Comparison of ENCODE assay signal across 16 cellular contexts in the genomic region with DNA sequence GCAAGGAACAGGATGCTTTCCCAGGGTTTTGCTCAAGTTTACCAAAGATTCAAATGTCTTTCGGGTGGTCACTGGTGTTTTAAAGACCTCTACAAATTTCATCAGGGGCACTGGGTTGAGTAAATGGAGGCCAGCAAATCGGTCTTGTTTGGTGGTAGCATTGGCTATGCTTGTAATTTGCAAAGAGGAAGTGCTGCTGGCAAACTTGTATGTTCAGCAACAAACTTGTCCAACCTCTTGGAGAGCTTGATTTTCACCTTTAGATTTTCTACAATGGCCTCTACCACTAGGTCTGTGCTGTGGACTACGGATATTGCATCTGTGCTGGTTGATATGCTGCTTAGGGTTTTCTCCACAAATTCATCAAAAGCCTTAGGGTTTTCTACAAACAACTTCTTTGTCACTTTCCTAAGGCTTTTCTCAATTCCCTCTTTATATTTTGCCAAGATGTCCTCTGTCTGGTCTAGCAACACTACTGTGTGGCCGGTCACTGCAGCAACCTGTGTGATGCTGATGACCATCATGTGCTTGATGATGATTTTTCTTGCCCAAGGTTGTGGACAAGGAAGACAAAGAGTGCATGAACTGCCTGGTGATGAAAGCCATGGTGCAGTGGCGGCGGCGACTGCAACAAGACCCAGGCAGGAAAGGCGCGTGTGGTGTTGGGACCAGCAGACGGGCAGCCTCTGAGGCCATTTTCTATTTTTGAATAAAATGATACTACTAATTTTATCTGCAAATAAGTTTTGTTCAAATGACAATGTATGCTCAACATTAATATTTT. TPM values are rescaled to one million over a fixed set of nuclear protein-coding genes. Genes with fewer than 3 reads are reported as not detected.
DNase-seq lines count a peak whose midpoint lies in the region; ATAC-seq, FAIRE-seq and TF ChIP-seq lines count a peak whose summit lies in the region.
"Had no signal": no experiment of that assay in that cellular context is flagged by ENCODE, and none has a peak within 500 bp of the region (broad histone marks: within the 10 kb centered on the region; RNA-seq: fewer than 3 reads in every experiment).

No MANE protein-coding gene starts in this region.

- DNase-seq in A549 (ENCODE audit: low read depth in 1 of 2, low spot score in 1 of 2), result no peak
- DNase-seq in KBM-7, result peak; percentile 20
- DNase-seq in SK-MEL-5 (ENCODE audit: low read depth, low spot score), result peak; percentile 3
- DNase-seq in H1 (ENCODE audit: low read depth in 1 of 2, low spot score in 2 of 2), result no peak
- no peak for DNase-seq in kidney
- no peak for DNase-seq in activated naive CD4-positive, alpha-beta T cell (lab: John Stamatoyannopoulos, UW)
- DNase-seq in stomach, result no peak
- DNase-seq: 8988T; ACHN; C1 segment of cervical spinal cord; CD4-positive, alpha-beta memory T cell; DMS79; GM23248; H7; IMR-90 had no signal

- H3K36me3 ChIP-seq in H1 (ENCODE audit: control insufficient read depth in 2 of 4, insufficient read depth in 4 of 4, low read length in 3 of 4) (no peaks in the 10 kb centered on the region), kidney (ENCODE audit: control insufficient read depth in 1 of 2, insufficient read depth in 2 of 2, low read length in 2 of 2) (no peaks in the 10 kb centered on the region), stomach (no peaks in the 10 kb centered on the region)

- 91% methylated on average over 10 of the region's 10 CpGs for WGBS in A549 (ENCODE audit: missing lambda C conversion rate)
- 82% methylated on average over 10 of the region's 10 CpGs; no CpG with 5 or more reads in 1 of the 2 experiments for WGBS in H1 (ENCODE audit: extremely low coverage in 1 of 2, insufficient coverage in 1 of 2, insufficient read length in 1 of 2, insufficient replicate concordance in 2 of 2, low coverage in 1 of 2, low lambda C conversion rate in 2 of 2, missing lambda C conversion rate in 1 of 2), 2 experiments
- WGBS in stomach, 5 donors, result 92 to 98% (median 96%) methylated on average over 10 of the region's 10 CpGs

- H3K4me3 ChIP-seq in A549 (no peak overlapping the region), H1 (ENCODE audit: extremely low read depth in 1 of 4, insufficient read depth in 2 of 4, low read depth in 3 of 4, low read length in 4 of 4) (no peak overlapping the region), kidney (ENCODE audit: low read length in 2 of 2) (no peak overlapping the region), stomach (no peak overlapping the region)
- H3K4me3 ChIP-seq: GM23248 had no signal

- no peak for TF ChIP-seq EP300 in A549 (IDR thresholded peaks at IDR 0.05)
- TF ChIP-seq EP300 in H1 (IDR thresholded peaks at IDR 0.05; ENCODE audit: borderline replicate concordance in 1 of 2, low read depth in 2 of 2, low read length in 2 of 2), result no peak
- no peak for TF ChIP-seq EP300 in stomach (IDR thresholded peaks at IDR 0.05)

- peak overlapping the region; percentile 87 for H3K4ac ChIP-seq in H1 (replicated peaks; ENCODE audit: insufficient read length, low read depth, low read length)

- no peak overlapping the region for H3K56ac ChIP-seq in H1 (replicated peaks; ENCODE audit: insufficient read length, low read depth, low read length)

- H3K79me2 ChIP-seq in H1 (ENCODE audit: control insufficient read depth in 1 of 2, insufficient read depth in 2 of 2, low read length in 2 of 2), result peaks cover 12 to 99% of the 10 kb centered on the region in 2 experiments

- no peak overlapping the region for H3K27ac ChIP-seq in A549
- no peak overlapping the region for H3K27ac ChIP-seq in H1 (ENCODE audit: low read depth, low read length)
- H3K27ac ChIP-seq in kidney (ENCODE audit: low read depth in 2 of 2, low read length in 2 of 2), result no peak overlapping the region
- H3K27ac ChIP-seq in stomach, result no peak overlapping the region

- H4K91ac ChIP-seq in H1 (replicated peaks; ENCODE audit: insufficient read length, low read length), result no peak overlapping the region

- H3K4me2 ChIP-seq in A549 (no peak overlapping the region), H1 (ENCODE audit: insufficient read depth in 1 of 2, low read depth in 2 of 2, low read length in 2 of 2) (no peak overlapping the region)

- in situ Hi-C loops in KBM-7 (cut with MboI; ENCODE audit: low pct_unique_long_range_greater_than_20kb, low sequenced_read_pairs), result no loop called here
- in situ Hi-C loops in SK-MEL-5 (cut with HindIII; ENCODE audit: low pct_unique_long_range_greater_than_20kb, low sequenced_read_pairs), result no loop called here

- H3K9me3 ChIP-seq in A549 (no peaks in the 10 kb centered on the region), H1 (ENCODE audit: insufficient read depth in 2 of 2, low read depth in 1 of 2, low read length in 1 of 2) (no peaks in the 10 kb centered on the region), kidney (ENCODE audit: control insufficient read depth in 1 of 2, low read length in 2 of 2) (no peaks in the 10 kb centered on the region), stomach (no peaks in the 10 kb centered on the region)

- no peaks in the 10 kb centered on the region for H3K27me3 ChIP-seq in H1 (replicated peaks in 1 of 4; ENCODE audit: control insufficient read depth in 3 of 4, extremely low read depth in 1 of 4, insufficient read depth in 3 of 4, low read length in 3 of 4)
- no peaks in the 10 kb centered on the region for H3K27me3 ChIP-seq in stomach

- no peaks in the 10 kb centered on the region for H3K23me2 ChIP-seq in H1 (ENCODE audit: low read depth, low read length)

- H2BK20ac ChIP-seq in H1 (ENCODE audit: low read length), result no peak overlapping the region

- no peak overlapping the region for H4K8ac ChIP-seq in H1 (ENCODE audit: extremely low read depth, insufficient read depth, low read length)

- no peak overlapping the region for H2BK12ac ChIP-seq in H1 (ENCODE audit: low read depth, low read length)

- H3K4me1 ChIP-seq in A549 (peaks cover 6% of the 10 kb centered on the region; the same call in 1 of the 3 replicates), H1 (replicated peaks in 1 of 4; ENCODE audit: control insufficient read depth in 3 of 4, insufficient read depth in 4 of 4, low read length in 3 of 4) (peaks cover 0 to 3% (median 0%) of the 10 kb centered on the region in 4 experiments; a peak in 1 of 7 replicates), kidney (ENCODE audit: control insufficient read depth in 1 of 2, insufficient read depth in 1 of 2, low read depth in 1 of 2, low read length in 2 of 2) (no peaks in the 10 kb centered on the region), stomach (peaks cover 0 to 24% (median 8%) of the 10 kb centered on the region in 4 donors)

- H2AFZ ChIP-seq in H1 (ENCODE audit: low read length), result no peak overlapping the region
- H2AFZ ChIP-seq: GM23248 had no signal

- H3K9ac ChIP-seq in H1 (replicated peaks in 1 of 4; ENCODE audit: extremely low read depth in 1 of 4, low read depth in 3 of 4, low read length in 3 of 4) (no peak overlapping the region), kidney (ENCODE audit: low read length in 2 of 2) (no peak overlapping the region)
- H3K9ac ChIP-seq: GM23248 had no signal

- intact Hi-C loops in kidney (cut with DNase I) (no loop called here), stomach (cut with DNase I; ENCODE audit: low total_unique reads) (no loop called here)

- TF ChIP-seq RAD21 in A549 (conservative IDR thresholded peaks at IDR 0.05 in 1 of 2, IDR thresholded peaks at IDR 0.05 in 1 of 2), result no peak
- TF ChIP-seq RAD21 in H1 (IDR thresholded peaks at IDR 0.05 in 1 of 2, conservative IDR thresholded peaks at IDR 0.05 in 1 of 2; ENCODE audit: low read depth in 2 of 2, low read length in 2 of 2), result no peak

- no peak overlapping the region for H2BK15ac ChIP-seq in H1 (ENCODE audit: low read length)

- no peak overlapping the region for H4K5ac ChIP-seq in H1 (ENCODE audit: insufficient read length, low read depth, low read length)

- H2AK5ac ChIP-seq in H1 (ENCODE audit: low read depth, low read length), result no peak overlapping the region

- no peak for TF ChIP-seq CTCF in A549 (IDR thresholded peaks at IDR 0.05)
- no peak for TF ChIP-seq CTCF in H1 (IDR thresholded peaks at IDR 0.05; ENCODE audit: control extremely low read depth in 1 of 3, insufficient read depth in 1 of 3, low read depth in 1 of 3, low read length in 3 of 3)
- no peak for TF ChIP-seq CTCF in kidney (IDR thresholded peaks at IDR 0.05; ENCODE audit: borderline replicate concordance, extremely low read depth, insufficient read depth)
- TF ChIP-seq CTCF in stomach (IDR thresholded peaks at IDR 0.05), result no peak

- no peak overlapping the region for H3K18ac ChIP-seq in H1 (ENCODE audit: extremely low read depth, low read length)

- H2BK5ac ChIP-seq in H1 (ENCODE audit: low read depth, low read length), result no peak overlapping the region

- no peak overlapping the region for H3K23ac ChIP-seq in H1 (ENCODE audit: insufficient read length)

- POLR2A ChIA-PET in A549 (lab: Yijun Ruan, JAX) (interaction anchor here (0.5 kb wide), 1 partner anchor 501 kb away, joined by 3 read pairs; no protein-coding TSS in a partner anchor), H1 (lab: Charles Lee; ENCODE audit: partially characterized antibody) (no interaction called here)

- H3K79me1 ChIP-seq in H1 (ENCODE audit: low read depth, low read length), result peaks cover 3% of the 10 kb centered on the region

- FAIRE-seq in A549 (lab: Jason Lieb, UNC) (peak; percentile 65), H1 (lab: Jason Lieb, UNC) (no peak), kidney (lab: Jason Lieb, UNC) (no peak)

- no peak for ATAC-seq in A549
- no peak for ATAC-seq in HG03135 (IDR thresholded peaks at IDR 0.05; ENCODE audit: unreplicated experiment)

- no peak for TF ChIP-seq POLR2A in A549 (IDR thresholded peaks at IDR 0.05; ENCODE audit: low read length)
- TF ChIP-seq POLR2A in H1 (IDR thresholded peaks at IDR 0.05; ENCODE audit: control extremely low read depth in 1 of 2, low read depth in 2 of 2, low read length in 2 of 2), result no peak
- TF ChIP-seq POLR2A in stomach (IDR thresholded peaks at IDR 0.05), result no peak

- H3K14ac ChIP-seq in H1 (ENCODE audit: insufficient read length), result no peak overlapping the region

- CTCF ChIA-PET in A549 (lab: Yijun Ruan, JAX), result no interaction called here
- CTCF ChIA-PET in H1 (lab: Charles Lee; ENCODE audit: partially characterized antibody), result interaction anchor here (0.9 kb wide), 1 partner anchor 199 kb away, joined by 3 read pairs; no protein-coding TSS in a partner anchor

- H2BK120ac ChIP-seq in H1 (replicated peaks; ENCODE audit: low read depth, low read length), result no peak overlapping the region

- peaks cover 10 to 13% of the 10 kb centered on the region in 2 experiments for H4K20me1 ChIP-seq in H1 (replicated peaks in 1 of 2; ENCODE audit: control insufficient read depth in 1 of 2, insufficient read depth in 2 of 2, low read length in 2 of 2)

RNA-seq across cellular contexts. Expression of a gene that starts 50.8 kb away (rescaled TPM):
- 14.9 and 26.3 TPM in 2 replicates for polyA plus RNA-seq in A549 (2011; rRNA removed)
- polyA plus RNA-seq in A549 (2012; cell fraction: cytosol; rRNA removed), result 3.2 and 4.4 TPM in 2 replicates
- 4.6 and 6.7 TPM in 2 replicates for polyA plus RNA-seq in A549 (2012; cell fraction: nucleus; rRNA removed)
- polyA plus RNA-seq in A549 (2017; fragmentation: RNase III; extraction: RNeasy Plus Mini Kit Qiagen cat#74134 plus additional on column Dnase treatment), result 10.8 to 11.7 TPM (median 11.7 TPM) in 3 replicates
- polyA minus RNA-seq in A549 (2011; rRNA and poly(A)+ RNA removed), result 49.5 and 52.4 TPM in 2 replicates
- 5.0 and 5.1 TPM in 2 replicates for total RNA-seq in SK-MEL-5 (2014; rRNA removed; shearing (Covaris generic))
- 5.2 and 8.4 TPM in 2 replicates for polyA plus RNA-seq in SK-MEL-5 (2015; cell fraction: cytosol; rRNA removed)
- 16.8 and 19.9 TPM in 2 replicates for polyA plus RNA-seq in SK-MEL-5 (2015; cell fraction: nucleus; rRNA removed)
- 40.9 and 41.9 TPM in 2 replicates for total RNA-seq in H1 (2021; fragmentation: NEBNext Ultra II Directional; extraction: Animal tissue kit (Norgen Biotek cat#: 25700))
- 9.4 and 10.4 TPM in 2 replicates for polyA plus RNA-seq in H1 (2011; rRNA removed)
- 8.1 TPM for polyA plus RNA-seq in H1 (2011; cell fraction: cytosol; rRNA removed)
- polyA plus RNA-seq in H1 (2011; cell fraction: nucleus; rRNA removed), result 24.4 TPM
- polyA plus RNA-seq in H1 (2012, experiment 1 of 2), result 11.0 to 23.2 TPM (median 16.2 TPM) in 4 replicates
- 0.70 TPM for polyA plus RNA-seq in H1 (2012, experiment 2 of 2)
- 18.4 TPM for polyA plus RNA-seq in H1 (2013, experiment 1 of 2)
- 18.0 TPM for polyA plus RNA-seq in H1 (2013, experiment 2 of 2)
- 49.2 and 59.8 TPM in 2 replicates for polyA minus RNA-seq in H1 (2011; rRNA and poly(A)+ RNA removed)
- 23.7 TPM for polyA minus RNA-seq in H1 (2011; cell fraction: cytosol; rRNA and poly(A)+ RNA removed)
- 51.8 TPM for polyA minus RNA-seq in H1 (2011; cell fraction: nucleus; rRNA and poly(A)+ RNA removed)
- 15.2 TPM for total RNA-seq in kidney
- polyA plus RNA-seq in kidney (ENCODE audit: insufficient read depth, low read depth, low replicate concordance), result 1.6 TPM
- 10 to 100 TPM in 3 of 5 donors, 1 to 10 TPM in 1, under 1 TPM in 1; 0.58 to 41.4 (median 11.9) TPM for total RNA-seq in stomach
- polyA plus RNA-seq in stomach, result 1 to 10 TPM; 1.1 to 1.6 (median 1.4) TPM

Comparison
In these comparisons a context has a peak if more than half of its experiments do, and no peak if none do; other contexts are left out.
1. DNase-seq: peak in KBM-7 (single experiment) and SK-MEL-5 (single experiment); none in A549 (0 of 2), H1 (0 of 2), kidney (single experiment), activated naive CD4-positive, alpha-beta T cell (0 of 4) and stomach (single experiment).